Comparison of ENCODE assay signal across 30 cellular contexts in the genomic region with DNA sequence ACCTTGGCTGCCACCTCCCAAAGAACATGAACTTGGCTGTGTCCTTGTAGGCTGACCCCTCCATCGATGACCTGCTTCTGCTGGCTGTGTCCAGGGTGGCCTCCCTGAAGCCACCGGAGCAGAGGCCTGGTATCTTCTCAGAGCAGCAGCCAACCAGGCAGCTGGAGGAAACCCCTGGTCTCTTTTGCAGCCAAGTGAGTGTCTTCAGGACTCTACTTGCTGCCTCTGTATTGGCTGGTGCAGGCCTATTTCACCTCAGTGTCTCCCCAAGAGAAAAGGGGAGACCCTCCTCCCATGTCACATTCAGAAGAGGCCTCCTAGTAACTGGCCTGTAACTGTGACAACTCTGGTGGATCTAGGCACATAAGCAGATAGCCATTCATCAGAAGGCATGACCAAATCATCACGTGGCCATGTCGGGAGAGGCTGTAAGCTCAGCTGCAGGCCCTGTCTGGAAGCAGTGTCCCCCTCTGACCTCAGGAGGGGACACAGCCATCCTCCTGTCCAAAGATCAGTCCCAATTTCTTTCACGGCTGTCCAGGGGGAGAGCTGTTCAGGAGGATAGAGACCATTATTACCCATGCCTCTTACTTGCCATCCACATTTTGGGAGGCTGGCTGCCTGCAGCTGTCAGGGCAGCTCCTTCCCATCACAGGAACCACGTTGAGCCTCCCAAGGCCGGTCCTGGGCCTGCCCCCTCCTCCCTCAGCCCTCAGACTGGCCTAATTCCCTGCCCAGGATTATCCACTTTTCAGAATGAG. TPM values are rescaled to one million over a fixed set of nuclear protein-coding genes. Genes with fewer than 3 reads are reported as not detected.
A peak's percentile ranks its signal among the peaks of the same experiment; 100 is the strongest.
DNase-seq lines count a peak whose midpoint lies in the region; ATAC-seq and TF ChIP-seq lines count a peak whose summit lies in the region.
"Had no signal": no experiment of that assay in that cellular context is flagged by ENCODE, and none has a peak within 500 bp of the region (broad histone marks: within the 10 kb centered on the region; RNA-seq: fewer than 3 reads in every experiment).

No MANE protein-coding gene starts in this region.

- H3K9me3 Mint-ChIP-seq in endodermal cell = no peaks in the 10 kb centered on the region
- H3K9me3 Mint-ChIP-seq: activated CD4-positive, alpha-beta T cell treated with anti-CD3 and anti-CD28 coated beads, Interleukin-2, amount 10 ng/mL, durations not matched to agents 24 days and 14 days; activated naive CD8-positive, alpha-beta T cell treated with anti-CD3 and anti-CD28 coated beads for 36 hours; activated T-cell treated with anti-CD3 and anti-CD28 coated beads, Interleukin-2, amount 50 U/mL, for 24 hours; CD4-positive, alpha-beta T cell; immature natural killer cell; memory B cell had no signal

- intact Hi-C loops in A673 (cut with micrococcal nuclease; ENCODE audit: unreplicated experiment) = no loop called here
- intact Hi-C loops in left colon (cut with DNase I, micrococcal nuclease) = no loop called here

- TF ChIP-seq CTCF in A673 (conservative IDR thresholded peaks at IDR 0.05; ENCODE audit: low read depth, low read length) (no peak), endodermal cell (conservative IDR thresholded peaks at IDR 0.05) (no peak), foreskin keratinocyte (conservative IDR thresholded peaks at IDR 0.05) (no peak)

- H3K4ac ChIP-seq in neuronal stem cell (ENCODE audit: low read length) = no peak overlapping the region

- no peak overlapping the region for H4K91ac ChIP-seq in neuronal stem cell (ENCODE audit: low read depth, low read length, poor library complexity)

- H3K4me3 ChIP-seq in A673 (ENCODE audit: low read depth, low read length, poor library complexity, severe bottlenecking) (no peak overlapping the region), endodermal cell (ENCODE audit: low read length) (no peak overlapping the region), neuronal stem cell (ENCODE audit: low read length in 2 of 2) (no peak overlapping the region)
- H3K4me3 ChIP-seq: A549 had no signal

- H3K4me3 Mint-ChIP-seq in endodermal cell = no peak overlapping the region
- H3K4me3 Mint-ChIP-seq: activated CD4-positive, alpha-beta T cell treated with anti-CD3 and anti-CD28 coated beads, Interleukin-2, amount 10 ng/mL, durations not matched to agents 24 days and 14 days; activated naive CD8-positive, alpha-beta T cell treated with anti-CD3 and anti-CD28 coated beads for 36 hours; activated T-cell treated with anti-CD3 and anti-CD28 coated beads, Interleukin-2, amount 50 U/mL, for 24 hours; CD4-positive, alpha-beta T cell; immature natural killer cell; memory B cell had no signal

- H3K9ac ChIP-seq in endodermal cell (ENCODE audit: extremely low read depth, low read length, poor library complexity, severe bottlenecking) (no peak overlapping the region), neuronal stem cell (ENCODE audit: low read depth, low read length, poor library complexity) (no peak overlapping the region)
- H3K9ac ChIP-seq: KMS-11 had no signal

- no peaks in the 10 kb centered on the region for H3K9me3 ChIP-seq in A673 (ENCODE audit: low read depth, low read length, poor library complexity, severe bottlenecking)
- H3K9me3 ChIP-seq in endodermal cell (ENCODE audit: control insufficient read depth, low read length) = no peaks in the 10 kb centered on the region
- no peaks in the 10 kb centered on the region for H3K9me3 ChIP-seq in neuronal stem cell (replicated peaks in 1 of 2; ENCODE audit: control insufficient read depth in 2 of 2, insufficient read depth in 1 of 2, low read depth in 1 of 2, low read length in 2 of 2)
- H3K9me3 ChIP-seq: A549 had no signal

- H3K27me3 Mint-ChIP-seq in endodermal cell (ENCODE audit: insufficient read depth) = peaks cover 2% of the 10 kb centered on the region
- H3K27me3 Mint-ChIP-seq: activated naive CD8-positive, alpha-beta T cell treated with anti-CD3 and anti-CD28 coated beads for 36 hours; activated T-cell treated with anti-CD3 and anti-CD28 coated beads, Interleukin-2, amount 50 U/mL, for 24 hours; CD4-positive, alpha-beta T cell had no signal

- H3K36me3 Mint-ChIP-seq in endodermal cell (ENCODE audit: low read depth) = no peaks in the 10 kb centered on the region
- H3K36me3 Mint-ChIP-seq: activated naive CD8-positive, alpha-beta T cell treated with anti-CD3 and anti-CD28 coated beads for 36 hours; immature natural killer cell; memory B cell had no signal

- no peak overlapping the region for H2BK15ac ChIP-seq in neuronal stem cell (ENCODE audit: low read length)

- no peak overlapping the region for H2BK12ac ChIP-seq in neuronal stem cell (ENCODE audit: low read length)

- no peak for ATAC-seq in GM21717 (IDR thresholded peaks at IDR 0.05; ENCODE audit: unreplicated experiment)
- no peak for ATAC-seq in left colon
- no peak for ATAC-seq in foreskin keratinocyte
- ATAC-seq: left cardiac atrium had no signal

- H3K27me3 ChIP-seq in A673 (replicated peaks; ENCODE audit: insufficient read depth, low read depth, low read length, poor library complexity) (no peaks in the 10 kb centered on the region), endodermal cell (ENCODE audit: control insufficient read depth, insufficient read depth, low read length, poor library complexity, severe bottlenecking) (no peaks in the 10 kb centered on the region), neuronal stem cell (ENCODE audit: control insufficient read depth in 3 of 3, insufficient read depth in 3 of 3, low read depth in 1 of 3, low read length in 3 of 3) (peaks cover 0 to 5% (median 0%) of the 10 kb centered on the region in 3 experiments), foreskin keratinocyte (no peaks in the 10 kb centered on the region)

- no peaks in the 10 kb centered on the region for H3K79me1 ChIP-seq in neuronal stem cell (ENCODE audit: low read depth, low read length)

- CTCF ChIA-PET in A673 (lab: Charles Lee) = no interaction called here

- H3K14ac ChIP-seq in neuronal stem cell (ENCODE audit: low read length) = no peak overlapping the region

- H3K36me3 ChIP-seq in A673 (ENCODE audit: insufficient read depth, low read length, poor library complexity, severe bottlenecking) (no peaks in the 10 kb centered on the region), endodermal cell (ENCODE audit: control insufficient read depth, insufficient read depth, low read length) (no peaks in the 10 kb centered on the region), neuronal stem cell (replicated peaks in 1 of 2; ENCODE audit: control insufficient read depth in 2 of 2, insufficient read depth in 2 of 2, low read length in 2 of 2) (no peaks in the 10 kb centered on the region)

- 79 to 88% methylated on average over 4 to 7 of the region's 7 CpGs for WGBS in endodermal cell (ENCODE audit: insufficient coverage in 1 of 2, insufficient read length in 1 of 2), 2 experiments
- WGBS in neuronal stem cell (ENCODE audit: extremely low coverage in 2 of 2, insufficient read length in 2 of 2, insufficient replicate concordance in 1 of 2), 2 donors = no CpG with 5 or more reads among the region's 7 CpGs

- POLR2A ChIA-PET in A673 (lab: Charles Lee; ENCODE audit: low non-redundant PET) = no interaction called here

- H3K23ac ChIP-seq in neuronal stem cell (ENCODE audit: low read depth, low read length, poor library complexity) = no peak overlapping the region

- H3K27ac ChIP-seq in A673 (ENCODE audit: low read depth, low read length, poor library complexity, severe bottlenecking) (no peak overlapping the region), endodermal cell (ENCODE audit: low read depth, low read length) (no peak overlapping the region), neuronal stem cell (replicated peaks; ENCODE audit: low read length) (no peak overlapping the region), foreskin keratinocyte (no peak overlapping the region)
- H3K27ac ChIP-seq: epithelial cell of prostate, KMS-11 had no signal

- H3K4me1 ChIP-seq in A673 (ENCODE audit: insufficient read depth, low read length, poor library complexity, severe bottlenecking) = no peaks in the 10 kb centered on the region
- no peaks in the 10 kb centered on the region for H3K4me1 ChIP-seq in endodermal cell (ENCODE audit: control insufficient read depth, insufficient read depth, low read length)
- peaks cover 12 to 17% of the 10 kb centered on the region in 2 donors for H3K4me1 ChIP-seq in neuronal stem cell (ENCODE audit: control insufficient read depth in 2 of 2, insufficient read depth in 1 of 2, low read depth in 1 of 2, low read length in 2 of 2)
- peaks cover 3% of the 10 kb centered on the region for H3K4me1 ChIP-seq in foreskin keratinocyte

- H3K27ac Mint-ChIP-seq in endodermal cell = no peak overlapping the region
- H3K27ac Mint-ChIP-seq: activated CD4-positive, alpha-beta T cell treated with anti-CD3 and anti-CD28 coated beads, Interleukin-2, amount 10 ng/mL, durations not matched to agents 24 days and 14 days; activated naive CD8-positive, alpha-beta T cell treated with anti-CD3 and anti-CD28 coated beads for 36 hours; activated T-cell treated with anti-CD3 and anti-CD28 coated beads, Interleukin-2, amount 50 U/mL, for 24 hours; CD4-positive, alpha-beta T cell; immature natural killer cell; memory B cell had no signal

- no TSS peak for BruUV-seq in A673 (replicated peaks; lab: Mats Ljungman, UMichigan)

- no peak overlapping the region for H2AK5ac ChIP-seq in neuronal stem cell (ENCODE audit: low read depth, low read length)

- peak overlapping the region; percentile 29 for H3K18ac ChIP-seq in neuronal stem cell (ENCODE audit: low read length)

- no peak overlapping the region for H2BK120ac ChIP-seq in neuronal stem cell (ENCODE audit: low read depth, low read length)

- DNase-seq in A673 (ENCODE audit: low spot score) (peak; percentile 21), NCI-H82 treated with DMSO at 0.1 percent for 48 hours (lab: John Stamatoyannopoulos, UW; ENCODE audit: unreplicated experiment) (peak; percentile 38), endodermal cell (peak; percentile 50), neuronal stem cell (ENCODE audit: low spot score) (peak; percentile 47), left colon (no peak), foreskin keratinocyte (no peak), NCI-H2171 treated with DMSO at 0.1 percent for 48 hours (lab: John Stamatoyannopoulos, UW) (no peak)
- DNase-seq: activated CD4-positive, alpha-beta T cell treated with anti-CD3 and anti-CD28 coated beads, Interleukin-2, amount 10 ng/mL, durations not matched to agents 24 days and 14 days; activated gamma-delta T cell; activated naive CD8-positive, alpha-beta T cell treated with anti-CD3 and anti-CD28 coated beads for 36 hours; activated T-cell treated with anti-CD3 and anti-CD28 coated beads, Interleukin-2, amount 50 U/mL, for 24 hours; AML-193; anterior cingulate cortex; CD4-positive, alpha-beta T cell; DMS79 treated with DMSO at 0.1 percent for 48 hours; effector CD4-positive, alpha-beta T cell; GDM1; immature natural killer cell; left cardiac atrium; NCI-H1930; NCI-H526 treated with DMSO at 0.1 percent for 48 hours; SHP77 treated with DMSO at 0.1 percent for 48 hours; stimulated activated naive CD4-positive, alpha-beta T cell; SW 1271; T1000 had no signal

- H3K4me1 Mint-ChIP-seq in endodermal cell = peaks cover 5% of the 10 kb centered on the region
- H3K4me1 Mint-ChIP-seq: activated CD4-positive, alpha-beta T cell treated with anti-CD3 and anti-CD28 coated beads, Interleukin-2, amount 10 ng/mL, durations not matched to agents 24 days and 14 days; activated naive CD8-positive, alpha-beta T cell treated with anti-CD3 and anti-CD28 coated beads for 36 hours; immature natural killer cell; memory B cell had no signal

- peak overlapping the region; percentile 58 for H2AFZ ChIP-seq in neuronal stem cell (ENCODE audit: low read length)

- no peak overlapping the region for H2BK5ac ChIP-seq in neuronal stem cell (ENCODE audit: low read length)

- no peak overlapping the region for H3K4me2 ChIP-seq in neuronal stem cell (ENCODE audit: insufficient read depth, low read length, poor library complexity, severe bottlenecking)
- H3K4me2 ChIP-seq: A549, KMS-11 had no signal

- H4K8ac ChIP-seq in neuronal stem cell (ENCODE audit: low read depth, low read length) = no peak overlapping the region

RNA-seq across cellular contexts. Expression of gene ROCK2, which starts 20.8 kb away (rescaled TPM):
- total RNA-seq in A673 (2021) (46.2 and 49.4 TPM in 2 replicates), endodermal cell (10 to 100 TPM; 27.2 to 32.6 TPM), left colon (10 to 100 TPM; 78.4 to 90.9 TPM), foreskin keratinocyte (31.2 and 32.6 TPM in 2 replicates)
- 21.7 TPM for polyA plus RNA-seq in endodermal cell (2013, experiment 1 of 2)
- polyA plus RNA-seq in endodermal cell (2013, experiment 2 of 2) = 25.5 TPM
- polyA plus RNA-seq in neuronal stem cell (2013, experiment 1 of 2) = 19.4 TPM
- polyA plus RNA-seq in neuronal stem cell (2013, experiment 2 of 2) = 20.3 TPM
- 3.8 and 4.9 TPM in 2 replicates for polyA plus RNA-seq in foreskin keratinocyte

Comparison
In these comparisons a context has a peak if more than half of its experiments do, and no peak if none do; other contexts are left out.
1. DNase-seq: peak in A673 (single experiment), NCI-H82 treated with DMSO at 0.1 percent for 48 hours (single experiment), endodermal cell (single experiment) and neuronal stem cell (single experiment); none in left colon (0 of 2), foreskin keratinocyte (0 of 2) and NCI-H2171 treated with DMSO at 0.1 percent for 48 hours (single experiment).